19 cellular contexts compared by ENCODE assay signal in the genomic region with DNA sequence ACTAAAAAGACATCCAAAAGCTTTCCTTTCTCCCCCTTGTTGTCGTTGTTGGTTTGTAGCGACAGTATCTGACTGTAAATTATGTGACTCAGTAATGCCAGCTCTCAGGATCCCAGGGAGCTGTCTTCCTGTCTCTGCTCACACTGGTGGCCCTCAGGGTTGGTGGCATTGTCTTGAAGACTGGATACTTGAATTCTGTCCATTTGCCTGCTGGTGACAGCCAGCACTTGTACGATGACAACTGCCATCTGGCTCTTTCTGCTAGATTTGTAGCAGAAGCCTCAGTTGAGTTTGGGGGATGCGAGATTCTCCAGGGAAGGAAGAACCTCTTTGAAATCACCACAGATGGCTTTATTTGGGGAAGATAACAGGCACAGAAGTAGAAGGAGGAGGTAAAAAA.
"Had no signal": no experiment of that assay in that cellular context is flagged by ENCODE, and none has a peak within 500 bp of the region (broad histone marks: within the 10 kb centered on the region; RNA-seq: fewer than 3 reads in every experiment).

No MANE protein-coding gene starts in this region.

- ATAC-seq: activated CD8-positive, alpha-beta T cell treated with anti-CD3 and anti-CD28 coated beads, Interleukin-2, amount 10 ng/mL, durations not matched to agents 7 days and 5 days; activated naive CD8-positive, alpha-beta T cell treated with anti-CD3 and anti-CD28 coated beads, Interleukin-2, amount 50 U/mL, for 24 hours; esophagus mucosa; right cardiac atrium; T-cell; upper lobe of right lung had no signal

- H3K27me3 ChIP-seq: testis, upper lobe of right lung had no signal

- H3K27ac ChIP-seq: testis, upper lobe of right lung, WERI-Rb-1 had no signal

- H3K4me1 ChIP-seq: testis, upper lobe of right lung had no signal

- H3K4me1 Mint-ChIP-seq: activated naive CD8-positive, alpha-beta T cell treated with anti-CD3 and anti-CD28 coated beads, Interleukin-2, amount 50 U/mL, for 24 hours; T-cell had no signal

- H3K27ac Mint-ChIP-seq: activated CD8-positive, alpha-beta T cell treated with anti-CD3 and anti-CD28 coated beads, Interleukin-2, amount 10 ng/mL, durations not matched to agents 7 days and 5 days; activated naive CD8-positive, alpha-beta T cell treated with anti-CD3 and anti-CD28 coated beads, Interleukin-2, amount 50 U/mL, for 24 hours; activated T-helper 1 cell treated with anti-CD3 and anti-CD28 coated beads, Interleukin-12 subunit alpha, Interleukin-12 subunit beta, Interleukin-2, Interleukin-4 antibody, amounts not matched to agents 30 ng/mL and 10 ng/mL and 1 ng/mL, durations not matched to agents 14 hours and 24 hours and 36 hours; dendritic cell treated with granulocyte-macrophage colony-stimulating factor and Interleukin-4, amounts not matched to agents 40 ng/mL and 50 ng/mL, for 4 days; stimulated activated naive CD8-positive, alpha-beta T cell treated with anti-CD3 and anti-CD28 coated beads, Interleukin-15, Interleukin-2, amounts not matched to agents 100 ng/mL and 50 ng/mL, for 24 hours; T-cell had no signal

- H3K4me3 Mint-ChIP-seq: activated CD8-positive, alpha-beta T cell treated with anti-CD3 and anti-CD28 coated beads, Interleukin-2, amount 10 ng/mL, durations not matched to agents 7 days and 5 days; activated naive CD8-positive, alpha-beta T cell treated with anti-CD3 and anti-CD28 coated beads, Interleukin-2, amount 50 U/mL, for 24 hours; activated T-helper 1 cell treated with anti-CD3 and anti-CD28 coated beads, Interleukin-12 subunit alpha, Interleukin-12 subunit beta, Interleukin-2, Interleukin-4 antibody, amounts not matched to agents 30 ng/mL and 10 ng/mL and 1 ng/mL, durations not matched to agents 14 hours and 24 hours and 36 hours; dendritic cell treated with granulocyte-macrophage colony-stimulating factor and Interleukin-4, amounts not matched to agents 40 ng/mL and 50 ng/mL, for 4 days; neural crest cell; stimulated activated naive CD8-positive, alpha-beta T cell treated with anti-CD3 and anti-CD28 coated beads, Interleukin-15, Interleukin-2, amounts not matched to agents 100 ng/mL and 50 ng/mL, for 24 hours; T-cell had no signal

- H3K9me3 ChIP-seq: testis, upper lobe of right lung had no signal

- H3K4me3 ChIP-seq: testis, upper lobe of right lung had no signal

- H3K36me3 ChIP-seq: upper lobe of right lung, WERI-Rb-1 had no signal

- H3K9me3 Mint-ChIP-seq: activated naive CD8-positive, alpha-beta T cell treated with anti-CD3 and anti-CD28 coated beads, Interleukin-2, amount 50 U/mL, for 24 hours; activated T-helper 1 cell treated with anti-CD3 and anti-CD28 coated beads, Interleukin-12 subunit alpha, Interleukin-12 subunit beta, Interleukin-2, Interleukin-4 antibody, amounts not matched to agents 30 ng/mL and 10 ng/mL and 1 ng/mL, durations not matched to agents 14 hours and 24 hours and 36 hours; dendritic cell treated with granulocyte-macrophage colony-stimulating factor and Interleukin-4, amounts not matched to agents 40 ng/mL and 50 ng/mL, for 4 days; neural crest cell; stimulated activated naive CD8-positive, alpha-beta T cell treated with anti-CD3 and anti-CD28 coated beads, Interleukin-15, Interleukin-2, amounts not matched to agents 100 ng/mL and 50 ng/mL, for 24 hours had no signal

- H3K36me3 Mint-ChIP-seq: T-cell had no signal

- H3K27me3 Mint-ChIP-seq: dendritic cell treated with granulocyte-macrophage colony-stimulating factor and Interleukin-4, amounts not matched to agents 40 ng/mL and 50 ng/mL, for 4 days; stimulated activated naive CD8-positive, alpha-beta T cell treated with anti-CD3 and anti-CD28 coated beads, Interleukin-15, Interleukin-2, amounts not matched to agents 100 ng/mL and 50 ng/mL, for 24 hours; T-cell had no signal

- DNase-seq: activated CD4-positive, alpha-beta T cell treated with anti-CD3 and anti-CD28 coated beads for 4 hours; activated CD8-positive, alpha-beta memory T cell treated with anti-CD3 and anti-CD28 coated beads, Interleukin-2, amount 50 U/mL, for 48 hours; activated CD8-positive, alpha-beta T cell treated with anti-CD3 and anti-CD28 coated beads, Interleukin-2, amount 10 ng/mL, durations not matched to agents 7 days and 5 days; activated naive CD4-positive, alpha-beta T cell; activated naive CD8-positive, alpha-beta T cell treated with anti-CD3 and anti-CD28 coated beads, Interleukin-2, amount 50 U/mL, for 24 hours; mammary epithelial cell; right cardiac atrium; stimulated activated CD4-positive, alpha-beta T cell treated with anti-CD3 and anti-CD28 coated beads, Interleukin-12 subunit alpha, Interleukin-12 subunit beta, amount 100 ng/mL, for 4 hours; stimulated activated CD4-positive, alpha-beta T cell treated with anti-CD3 and anti-CD28 coated beads, Interleukin-4, amount 100 ng/mL, for 1 hour; T-cell; T1000; testis; upper lobe of right lung; WERI-Rb-1 had no signal
